Comparison of ENCODE assay signal across 1 cellular context in genomic region chr16:19589106-19589505, GRCh38.
TF ChIP-seq lines count a peak whose summit lies in the region.

No MANE protein-coding gene starts in this region.

TF ChIP-seq in WTC11, 78 proteins besides CTCF, POLR2A, EP300 and RAD21 (continued from another document):
- TF ChIP-seq ZNF281 (CRISPR knock-in tag; IDR thresholded peaks at IDR 0.05): no peak
- no peak for TF ChIP-seq TP53 (CRISPR knock-in tag; IDR thresholded peaks at IDR 0.05)
- TF ChIP-seq MAX (CRISPR knock-in tag; IDR thresholded peaks at IDR 0.05): no peak
- no peak for TF ChIP-seq USF1 (CRISPR knock-in tag; IDR thresholded peaks at IDR 0.05)
- TF ChIP-seq ZNF423 (CRISPR knock-in tag; IDR thresholded peaks at IDR 0.05): no peak
- TF ChIP-seq OVOL2 (CRISPR knock-in tag; IDR thresholded peaks at IDR 0.05; ENCODE audit: borderline replicate concordance): no peak
- no peak for TF ChIP-seq TEAD1 (CRISPR knock-in tag; IDR thresholded peaks at IDR 0.05)
